28 cellular contexts compared by ENCODE assay signal in the genomic region with DNA sequence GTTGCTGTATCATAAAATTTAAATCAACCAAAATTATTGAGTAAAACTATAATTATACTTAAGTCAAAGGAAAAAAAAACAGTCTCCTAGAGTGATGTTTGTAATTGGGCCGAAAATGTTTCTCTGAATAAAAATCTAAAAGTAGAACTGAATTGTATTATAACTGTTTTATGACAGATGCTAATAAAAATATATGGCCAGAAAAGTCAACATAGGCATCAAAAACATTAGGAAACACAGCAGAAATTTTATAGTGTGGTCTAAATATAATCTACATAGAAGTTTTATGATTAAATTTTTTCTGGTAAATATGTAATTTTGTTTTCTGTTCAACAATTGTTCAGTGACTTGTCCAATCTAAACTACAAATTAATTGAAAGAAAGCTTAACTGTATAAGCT.
"Had no signal": no experiment of that assay in that cellular context is flagged by ENCODE, and none has a peak within 500 bp of the region (broad histone marks: within the 10 kb centered on the region; RNA-seq: fewer than 3 reads in every experiment).

No MANE protein-coding gene starts in this region.

- H3K4me3 Mint-ChIP-seq: memory B cell; naive B cell; natural killer cell treated with Interleukin-12 subunit alpha and Interleukin-12 subunit beta and Interleukin-15 and Interleukin-18, amount 100 ng/mL, for 72 hours; neural crest cell; stimulated activated memory B cell treated with anti-CD40 and anti-IgM and Interleukin-4, amounts not matched to agents 10 μg/mL and 1 μg/mL and 100 μg/mL, for 72 hours; type B pancreatic cell had no signal

- H3K36me3 ChIP-seq: esophagus squamous epithelium, heart right ventricle, left ventricle myocardium inferior, neutrophil, prostate gland, right atrium auricular region, tibial artery had no signal

- DNase-seq: dermis blood vessel endothelial cell; effector memory CD4-positive, alpha-beta T cell; erythroblast; esophagus squamous epithelium; foreskin melanocyte; glutamatergic neuron; heart right ventricle; hippocampal formation; left cardiac atrium; left ventricle myocardium inferior; naive B cell; stimulated activated CD4-positive, alpha-beta T cell treated with anti-CD3 and anti-CD28 coated beads, Interleukin-2, amount 100 ng/mL, for 24 hours; stimulated activated CD4-positive, alpha-beta T cell treated with anti-CD3 and anti-CD28 coated beads, Interleukin-4, amount 100 ng/mL, for 24 hours; stimulated activated naive CD8-positive, alpha-beta T cell treated with anti-CD3 and anti-CD28 coated beads, Interleukin-15, Interleukin-2, amounts not matched to agents 100 U/mL and 50 U/mL, for 24 hours; substantia nigra; testis; tibial artery had no signal

- H3K9me3 Mint-ChIP-seq: memory B cell; naive B cell; natural killer cell treated with Interleukin-12 subunit alpha and Interleukin-12 subunit beta and Interleukin-15 and Interleukin-18, amount 100 ng/mL, for 72 hours; neural crest cell; stimulated activated memory B cell treated with anti-CD40 and anti-IgM and Interleukin-4, amounts not matched to agents 10 μg/mL and 1 μg/mL and 100 μg/mL, for 72 hours; type B pancreatic cell had no signal

- H3K27ac ChIP-seq: coronary artery, esophagus squamous epithelium, heart right ventricle, left ventricle myocardium inferior, neutrophil, prostate gland, right atrium auricular region, testis, tibial artery had no signal

- ATAC-seq: heart right ventricle; left cardiac atrium; natural killer cell treated with Interleukin-12 subunit alpha and Interleukin-12 subunit beta and Interleukin-15 and Interleukin-18, amount 100 ng/mL, for 72 hours; sciatic nerve; stimulated activated memory B cell treated with anti-CD40 and anti-IgM and Interleukin-4, amounts not matched to agents 10 μg/mL and 1 μg/mL and 100 μg/mL, for 72 hours; stimulated activated naive CD8-positive, alpha-beta T cell treated with anti-CD3 and anti-CD28 coated beads, Interleukin-15, Interleukin-2, amounts not matched to agents 100 U/mL and 50 U/mL, for 24 hours had no signal

- H3K4me1 ChIP-seq: esophagus squamous epithelium, heart right ventricle, left ventricle myocardium inferior, prostate gland, right atrium auricular region, testis had no signal

- H3K27me3 ChIP-seq: esophagus squamous epithelium, heart right ventricle, neutrophil, right atrium auricular region, testis, tibial artery had no signal

- H3K4me1 Mint-ChIP-seq: memory B cell; naive B cell; neural crest cell; stimulated activated memory B cell treated with anti-CD40 and anti-IgM and Interleukin-4, amounts not matched to agents 10 μg/mL and 1 μg/mL and 100 μg/mL, for 72 hours had no signal

- H3K4me3 ChIP-seq: coronary artery, esophagus squamous epithelium, heart right ventricle, left ventricle myocardium inferior, lung, prostate gland, right atrium auricular region, testis, tibial artery had no signal

- H3K27me3 Mint-ChIP-seq: memory B cell; naive B cell; natural killer cell treated with Interleukin-12 subunit alpha and Interleukin-12 subunit beta and Interleukin-15 and Interleukin-18, amount 100 ng/mL, for 72 hours; stimulated activated memory B cell treated with anti-CD40 and anti-IgM and Interleukin-4, amounts not matched to agents 10 μg/mL and 1 μg/mL and 100 μg/mL, for 72 hours had no signal

- H3K9me3 ChIP-seq: esophagus squamous epithelium, heart right ventricle, left ventricle myocardium inferior, neutrophil, prostate gland, right atrium auricular region, testis, tibial artery had no signal

- H3K27ac Mint-ChIP-seq: memory B cell; naive B cell; natural killer cell treated with Interleukin-12 subunit alpha and Interleukin-12 subunit beta and Interleukin-15 and Interleukin-18, amount 100 ng/mL, for 72 hours; stimulated activated memory B cell treated with anti-CD40 and anti-IgM and Interleukin-4, amounts not matched to agents 10 μg/mL and 1 μg/mL and 100 μg/mL, for 72 hours; type B pancreatic cell had no signal

- H3K36me3 Mint-ChIP-seq: memory B cell; naive B cell; natural killer cell treated with Interleukin-12 subunit alpha and Interleukin-12 subunit beta and Interleukin-15 and Interleukin-18, amount 100 ng/mL, for 72 hours; stimulated activated memory B cell treated with anti-CD40 and anti-IgM and Interleukin-4, amounts not matched to agents 10 μg/mL and 1 μg/mL and 100 μg/mL, for 72 hours; type B pancreatic cell had no signal
